ENCODE assay signal across 2 cellular contexts in genomic region chr14:100022772-100023451, GRCh38.
TF ChIP-seq lines count a peak whose summit lies in the region.

No MANE protein-coding gene starts in this region.

TF ChIP-seq in K562, 482 proteins besides CTCF, POLR2A, EP300 and RAD21 (continues in another document):
- peak; percentile 54; the same call in 1 of the 2 replicates for TF ChIP-seq JUND (IDR thresholded peaks at IDR 0.05; ENCODE audit: borderline replicate concordance, low read depth, low read length)
- TF ChIP-seq JUND (tag; IDR thresholded peaks at IDR 0.05; ENCODE audit: borderline replicate concordance, low read depth, low read length) = 0 out of 3 replicates have a peak, but pooled peaks have one; percentile 37
- TF ChIP-seq PKNOX1 (IDR thresholded peaks at IDR 0.05) = peak; percentile 83
- peak; percentile 94 for TF ChIP-seq MEIS2 (IDR thresholded peaks at IDR 0.05; ENCODE audit: partially characterized antibody)
- peak; percentile 86 for TF ChIP-seq BHLHE40 (IDR thresholded peaks at IDR 0.05; ENCODE audit: low read length)
- TF ChIP-seq ZNF318 (IDR thresholded peaks at IDR 0.05; ENCODE audit: borderline replicate concordance in 1 of 2, low read depth in 1 of 2) = peak in 1 of 2 experiments; percentile 52; a peak in 1 of 4 replicates
- 0 out of 2 replicates have a peak, but pooled peaks have one; percentile 14 for TF ChIP-seq CTBP1 (IDR thresholded peaks at IDR 0.05; ENCODE audit: borderline replicate concordance)
- TF ChIP-seq ATF3 (IDR thresholded peaks at IDR 0.05) = peak; percentile 63
- no peak for TF ChIP-seq ATF3 (CRISPR knock-in tag; conservative IDR thresholded peaks at IDR 0.05)
- TF ChIP-seq ATF7 (IDR thresholded peaks at IDR 0.05) = peak; percentile 37; the same call in 1 of the 2 replicates
- no peak for TF ChIP-seq SP1 (CRISPR knock-in tag; IDR thresholded peaks at IDR 0.05)

TF ChIP-seq in GM23338, 12 proteins besides CTCF, POLR2A, EP300 and RAD21:
- no peak for TF ChIP-seq EZH2 (IDR thresholded peaks at IDR 0.05; ENCODE audit: low read depth, unreplicated experiment)
- no peak for TF ChIP-seq REST (IDR thresholded peaks at IDR 0.05; ENCODE audit: unreplicated experiment)
- no peak for TF ChIP-seq ZNF114 (CRISPR knock-in tag; IDR thresholded peaks at IDR 0.05)
- TF ChIP-seq CREB1 (CRISPR knock-in tag; IDR thresholded peaks at IDR 0.05; ENCODE audit: low read depth) = no peak
- TF ChIP-seq EZH2phosphoT487 (IDR thresholded peaks at IDR 0.05; ENCODE audit: unreplicated experiment) = no peak
- TF ChIP-seq NANOG (IDR thresholded peaks at IDR 0.05; ENCODE audit: borderline replicate concordance) = no peak
- TF ChIP-seq ZNF462 (CRISPR knock-in tag; IDR thresholded peaks at IDR 0.05) = no peak
- no peak for TF ChIP-seq JUNB (IDR thresholded peaks at IDR 0.05; ENCODE audit: unreplicated experiment)
- TF ChIP-seq POLR2AphosphoS5 (IDR thresholded peaks at IDR 0.05; ENCODE audit: low read depth) = no peak
- no peak for TF ChIP-seq ETS1 (IDR thresholded peaks at IDR 0.05)
- TF ChIP-seq STAT1 (IDR thresholded peaks at IDR 0.05; ENCODE audit: unreplicated experiment) = no peak
- TF ChIP-seq ZNF331 (CRISPR knock-in tag; IDR thresholded peaks at IDR 0.05; ENCODE audit: low read depth) = no peak
